24 cellular contexts compared by ENCODE assay signal in the genomic region with DNA sequence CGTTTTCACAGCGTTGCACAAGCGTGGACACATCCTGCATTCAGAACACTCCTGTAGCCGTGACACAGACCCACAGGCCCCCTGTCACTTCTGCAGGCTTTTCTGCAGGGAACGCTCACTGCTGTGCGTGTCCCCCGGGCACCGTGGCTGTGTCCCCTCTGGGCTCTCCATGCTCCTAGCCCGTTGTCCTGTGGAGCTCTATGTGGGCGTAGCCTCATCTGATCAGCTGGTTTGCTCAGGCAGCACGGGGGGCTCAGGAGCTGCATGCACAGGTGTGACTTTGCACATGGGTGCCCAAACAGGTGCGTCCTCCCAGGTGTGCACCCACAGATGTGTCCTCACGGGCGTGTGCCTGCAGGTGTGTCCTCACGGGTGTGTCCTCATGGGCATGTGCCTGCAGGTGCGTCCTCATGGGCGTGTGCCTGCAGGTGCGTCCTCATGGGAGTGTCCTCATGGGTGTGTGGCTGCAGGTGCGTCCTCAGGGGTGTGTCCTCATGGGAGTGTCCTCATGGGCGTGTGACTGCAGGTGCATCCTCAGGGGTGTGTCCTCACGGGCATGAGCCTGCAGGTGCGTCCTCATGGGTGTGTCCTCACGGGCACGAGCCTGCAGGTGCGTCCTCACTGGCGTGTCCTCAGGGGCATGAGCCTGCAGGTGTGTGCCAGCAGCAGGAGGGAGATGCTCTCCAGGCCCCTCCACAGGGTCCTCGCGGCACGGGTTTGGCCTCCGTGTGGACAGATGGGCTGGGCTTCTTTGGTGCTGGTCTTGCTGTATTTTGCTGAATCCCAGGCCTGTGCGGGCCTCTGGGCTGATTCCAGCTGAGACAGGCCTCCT. TPM values are rescaled to one million over a fixed set of nuclear protein-coding genes. Genes with fewer than 3 reads are reported as not detected.
A peak's percentile ranks its signal among the peaks of the same experiment; 100 is the strongest.
DNase-seq lines count a peak whose midpoint lies in the region; ATAC-seq, FAIRE-seq and TF ChIP-seq lines count a peak whose summit lies in the region.
"Had no signal": no experiment of that assay in that cellular context is flagged by ENCODE, and none has a peak within 500 bp of the region (broad histone marks: within the 10 kb centered on the region; RNA-seq: fewer than 3 reads in every experiment).

No MANE protein-coding gene starts in this region.

- no peak for TF ChIP-seq CTCF in GM06990 (IDR thresholded peaks at IDR 0.05; ENCODE audit: insufficient read depth, low read length, poor library complexity, severe bottlenecking)
- no peak for TF ChIP-seq CTCF in OCI-LY1 (IDR thresholded peaks at IDR 0.05; ENCODE audit: low read length)
- TF ChIP-seq CTCF in HepG2 (CRISPR knock-in tag; IDR thresholded peaks at IDR 0.05): no peak

- 96% methylated on average over 13 of the region's 31 CpGs for WGBS in HepG2 (ENCODE audit: low lambda C conversion rate)

- in situ Hi-C loops in HepG2 (cut with HindIII; ENCODE audit: extremely low pct_ligation_motif_present, low pct_unique_long_range_greater_than_20kb): no loop called here

- H3K27me3 ChIP-seq in GM06990 (replicated peaks; ENCODE audit: control insufficient read depth, insufficient read depth, low read length): no peaks in the 10 kb centered on the region
- H3K27me3 ChIP-seq in OCI-LY1 (ENCODE audit: insufficient read depth, low read length): no peaks in the 10 kb centered on the region
- no peaks in the 10 kb centered on the region for H3K27me3 ChIP-seq in HepG2 (ENCODE audit: control insufficient read depth in 1 of 2, insufficient read depth in 2 of 2, low read length in 2 of 2)

- H3K9me3 ChIP-seq in OCI-LY1 (ENCODE audit: low read length) (peaks cover 13% of the 10 kb centered on the region), HepG2 (ENCODE audit: low read length) (no peaks in the 10 kb centered on the region)
- H3K9me3 ChIP-seq: Caco-2 had no signal

- no peak for TF ChIP-seq EP300 in HepG2 (IDR thresholded peaks at IDR 0.05; ENCODE audit: low read depth in 2 of 2, low read length in 2 of 2)
- TF ChIP-seq EP300 in HepG2 (CRISPR knock-in tag; IDR thresholded peaks at IDR 0.05; ENCODE audit: borderline replicate concordance): no peak

- no peak overlapping the region for H2AFZ ChIP-seq in OCI-LY1 (ENCODE audit: low read length)
- no peak overlapping the region for H2AFZ ChIP-seq in HepG2 (ENCODE audit: low read length)

- DNase-seq in GM06990 (ENCODE audit: extremely low read depth, insufficient read length) (peak; percentile 18), NCI-H146 (lab: John Stamatoyannopoulos, UW) (peak; percentile 94), HepG2 (ENCODE audit: low spot score) (no peak), T1000 (lab: John Stamatoyannopoulos, UW) (no peak), cerebellum (ENCODE audit: low spot score) (no peak)
- DNase-seq: activated CD4-positive, alpha-beta memory T cell treated with anti-CD3 and anti-CD28 coated beads for 36 hours; activated T-cell treated with anti-CD3 and anti-CD28 coated beads, Interleukin-2, amount 50 U/mL, for 4 hours; Caco-2; hippocampal formation; islet precursor cell; mammary epithelial cell; naive thymus-derived CD4-positive, alpha-beta T cell; NCI-H2029 treated with DMSO at 0.1 percent for 48 hours; posterior cingulate gyrus; SIG-M5; stimulated activated CD4-positive, alpha-beta T cell treated with anti-CD3 and anti-CD28 coated beads, Interleukin-2, amount 100 ng/mL, for 48 hours; T-helper 17 cell had no signal

- intact Hi-C loops in HepG2 (cut with micrococcal nuclease; ENCODE audit: unreplicated experiment): no loop called here

- H3K4me2 ChIP-seq in OCI-LY1 (ENCODE audit: low read length): no peak overlapping the region
- H3K4me2 ChIP-seq in HepG2 (ENCODE audit: low read depth, low read length): no peak overlapping the region

- no TSS peak for BruUV-seq in HepG2 (replicated peaks; lab: Mats Ljungman, UMichigan)

- no peak for TF ChIP-seq RAD21 in HepG2 (CRISPR knock-in tag; IDR thresholded peaks at IDR 0.05)

- peak in 1 of 2 experiments; percentile 18; a peak in 1 of 4 replicates for TF ChIP-seq POLR2A in HepG2 (IDR thresholded peaks at IDR 0.05; ENCODE audit: insufficient read depth in 1 of 2, low read depth in 2 of 2, low read length in 2 of 2)

- ATAC-seq in HepG2: no peak
- ATAC-seq in GM19351 (IDR thresholded peaks at IDR 0.05; ENCODE audit: unreplicated experiment): no peak
- ATAC-seq: activated T-cell treated with anti-CD3 and anti-CD28 coated beads, Interleukin-2, amount 50 U/mL, for 4 hours; naive thymus-derived CD4-positive, alpha-beta T cell; T-helper 17 cell had no signal

- H3K36me3 ChIP-seq in GM06990 (ENCODE audit: control insufficient read depth, insufficient read depth, low read length): peaks cover 19% of the 10 kb centered on the region
- H3K36me3 ChIP-seq in OCI-LY1 (ENCODE audit: insufficient read depth, low read length): peaks cover 72% of the 10 kb centered on the region
- peaks cover 8 to 25% of the 10 kb centered on the region in 2 experiments for H3K36me3 ChIP-seq in HepG2 (replicated peaks in 1 of 2; ENCODE audit: control insufficient read depth in 1 of 2, insufficient read depth in 2 of 2, low read length in 2 of 2)

- H3K79me2 ChIP-seq in OCI-LY1 (ENCODE audit: insufficient read depth, low read length): peaks cover 57% of the 10 kb centered on the region
- H3K79me2 ChIP-seq in HepG2 (ENCODE audit: insufficient read depth, low read length): peaks cover 36% of the 10 kb centered on the region

- POLR2A ChIA-PET in HepG2 (lab: Yijun Ruan, JAX): no interaction called here

- H3K27ac ChIP-seq in OCI-LY1 (ENCODE audit: low read depth, low read length, poor library complexity, severe bottlenecking) (peak overlapping the region; percentile 56), HepG2 (ENCODE audit: extremely low read length, insufficient read depth, low read length) (no peak overlapping the region)
- H3K27ac ChIP-seq: coronary artery had no signal

- H3K9me2 ChIP-seq in OCI-LY1 (ENCODE audit: low read depth, low read length): no peaks in the 10 kb centered on the region

- H3F3A ChIP-seq in OCI-LY1 (ENCODE audit: insufficient read depth, low read length): peaks cover 6% of the 10 kb centered on the region; the same call in 1 of the 2 replicates

- H4K20me1 ChIP-seq in OCI-LY1 (ENCODE audit: insufficient read depth, low read length) (no peaks in the 10 kb centered on the region), HepG2 (ENCODE audit: insufficient read depth, low read length) (0 out of 2 replicates have a peak, but pooled peaks cover 3% of the 10 kb centered on the region)

- H3K4me3 ChIP-seq in GM06990 (replicated peaks; ENCODE audit: low read depth, low read length) (no peak overlapping the region), OCI-LY1 (ENCODE audit: low read depth, low read length, poor library complexity, severe bottlenecking) (no peak overlapping the region), HepG2 (replicated peaks in 1 of 3; ENCODE audit: insufficient read depth in 1 of 3, low read depth in 2 of 3, low read length in 3 of 3) (no peak overlapping the region)
- H3K4me3 ChIP-seq: coronary artery had no signal

- FAIRE-seq in HepG2 (lab: Jason Lieb, UNC): no peak
- FAIRE-seq: G401.6, GM12892, urothelium cell line had no signal

- H3K4me1 ChIP-seq in OCI-LY1 (ENCODE audit: insufficient read depth, low read length, severe bottlenecking) (no peaks in the 10 kb centered on the region), HepG2 (ENCODE audit: insufficient read depth, low read length) (no peaks in the 10 kb centered on the region)

- CTCF ChIA-PET in HepG2 (lab: Yijun Ruan, JAX; ENCODE audit: low intra/inter-chr PET ratio, low total read pairs): no interaction called here

- H3K9ac ChIP-seq in OCI-LY1 (ENCODE audit: low read length) (no peak overlapping the region), HepG2 (ENCODE audit: insufficient read depth, low read depth, low read length) (no peak overlapping the region)

RNA-seq across cellular contexts. Expression of gene MTA1, which starts 17.5 kb away (rescaled TPM):
- total RNA-seq in HepG2 (2016; rRNA removed; fragmentation: Illumina TruSeq; extraction: Trizol) (19.1 and 35.2 TPM in 2 replicates), cerebellum (58.1 TPM)
- total RNA-seq in HepG2 (2016; cell fraction: cytosol; rRNA removed; fragmentation: Illumina TruSeq; extraction: Trizol; ENCODE audit: low read depth): 56.8 and 63.0 TPM in 2 replicates
- total RNA-seq in HepG2 (2016; cell fraction: insoluble cytoplasmic fraction; rRNA removed; fragmentation: Illumina TruSeq; extraction: Trizol): 14.0 and 38.5 TPM in 2 replicates
- total RNA-seq in HepG2 (2016; cell fraction: membrane; rRNA removed; fragmentation: Illumina TruSeq; extraction: Trizol): 52.7 and 56.0 TPM in 2 replicates
- total RNA-seq in HepG2 (2016; cell fraction: nucleus; rRNA removed; fragmentation: Illumina TruSeq; extraction: Trizol): 47.2 and 51.4 TPM in 2 replicates
- polyA plus RNA-seq in HepG2 (2011; rRNA removed): 85.7 and 85.8 TPM in 2 replicates
- 39.0 and 48.4 TPM in 2 replicates for polyA plus RNA-seq in HepG2 (2011; cell fraction: cytosol; rRNA removed)
- 409 and 581 TPM in 2 replicates for polyA plus RNA-seq in HepG2 (2011; cell fraction: nucleus; rRNA removed)
- 58.3 and 62.1 TPM in 2 replicates for polyA plus RNA-seq in HepG2 (2012)
- 51.1 and 53.5 TPM in 2 replicates for polyA plus RNA-seq in HepG2 (2016; cell fraction: cytosol; fragmentation: Illumina TruSeq; extraction: Trizol; ENCODE audit: low read depth)
- polyA plus RNA-seq in HepG2 (2016; cell fraction: insoluble cytoplasmic fraction; fragmentation: Illumina TruSeq; extraction: Trizol; ENCODE audit: low read depth): 36.2 and 45.8 TPM in 2 replicates
- polyA plus RNA-seq in HepG2 (2016; cell fraction: membrane; fragmentation: Illumina TruSeq; extraction: Trizol; ENCODE audit: low read depth): 82.4 and 89.9 TPM in 2 replicates
- 244 and 255 TPM in 2 replicates for polyA plus RNA-seq in HepG2 (2016; cell fraction: nucleus; fragmentation: Illumina TruSeq; extraction: Trizol; ENCODE audit: insufficient read depth, low read depth)
- 53.3 and 73.7 TPM in 2 replicates for polyA minus RNA-seq in HepG2 (2011; rRNA and poly(A)+ RNA removed; ENCODE audit: low replicate concordance)
- 58.3 and 59.6 TPM in 2 replicates for polyA minus RNA-seq in HepG2 (2011; cell fraction: cytosol; rRNA and poly(A)+ RNA removed)
- polyA minus RNA-seq in HepG2 (2011; cell fraction: nucleus; rRNA and poly(A)+ RNA removed): 88.5 and 90.4 TPM in 2 replicates

RNA-seq across cellular contexts. Expression of gene CRIP2, which starts 37.5 kb away (rescaled TPM):
- 32.1 and 37.9 TPM in 2 replicates for total RNA-seq in HepG2 (2016; rRNA removed; fragmentation: Illumina TruSeq; extraction: Trizol)
- total RNA-seq in HepG2 (2016; cell fraction: cytosol; rRNA removed; fragmentation: Illumina TruSeq; extraction: Trizol; ENCODE audit: low read depth): 22.2 and 30.3 TPM in 2 replicates
- total RNA-seq in HepG2 (2016; cell fraction: insoluble cytoplasmic fraction; rRNA removed; fragmentation: Illumina TruSeq; extraction: Trizol): 29.1 and 37.9 TPM in 2 replicates
- 30.8 and 36.2 TPM in 2 replicates for total RNA-seq in HepG2 (2016; cell fraction: membrane; rRNA removed; fragmentation: Illumina TruSeq; extraction: Trizol)
- total RNA-seq in HepG2 (2016; cell fraction: nucleus; rRNA removed; fragmentation: Illumina TruSeq; extraction: Trizol): 14.7 and 15.4 TPM in 2 replicates
- polyA plus RNA-seq in HepG2 (2011; rRNA removed): 18.0 and 31.6 TPM in 2 replicates
- 18.1 and 57.4 TPM in 2 replicates for polyA plus RNA-seq in HepG2 (2011; cell fraction: cytosol; rRNA removed)
- polyA plus RNA-seq in HepG2 (2011; cell fraction: nucleus; rRNA removed): 37.9 and 74.0 TPM in 2 replicates
- 3.6 and 7.4 TPM in 2 replicates for polyA plus RNA-seq in HepG2 (2012)
- polyA plus RNA-seq in HepG2 (2016; cell fraction: cytosol; fragmentation: Illumina TruSeq; extraction: Trizol; ENCODE audit: low read depth): 34.0 and 41.4 TPM in 2 replicates
- 44.2 and 51.5 TPM in 2 replicates for polyA plus RNA-seq in HepG2 (2016; cell fraction: insoluble cytoplasmic fraction; fragmentation: Illumina TruSeq; extraction: Trizol; ENCODE audit: low read depth)
- polyA plus RNA-seq in HepG2 (2016; cell fraction: membrane; fragmentation: Illumina TruSeq; extraction: Trizol; ENCODE audit: low read depth): 41.2 and 43.7 TPM in 2 replicates
- polyA plus RNA-seq in HepG2 (2016; cell fraction: nucleus; fragmentation: Illumina TruSeq; extraction: Trizol; ENCODE audit: insufficient read depth, low read depth): 39.7 and 41.0 TPM in 2 replicates
- polyA minus RNA-seq in HepG2 (2011; rRNA and poly(A)+ RNA removed; ENCODE audit: low replicate concordance): 21.4 and 23.6 TPM in 2 replicates
- 8.4 and 15.7 TPM in 2 replicates for polyA minus RNA-seq in HepG2 (2011; cell fraction: cytosol; rRNA and poly(A)+ RNA removed)
- 2.2 and 7.5 TPM in 2 replicates for polyA minus RNA-seq in HepG2 (2011; cell fraction: nucleus; rRNA and poly(A)+ RNA removed)
- total RNA-seq in cerebellum: 49.7 TPM

RNA-seq across cellular contexts. Expression of gene TEX22, which starts 38.8 kb away (rescaled TPM):
- 0.27 and 0.55 TPM in 2 replicates for total RNA-seq in HepG2 (2016; rRNA removed; fragmentation: Illumina TruSeq; extraction: Trizol)
- not detected in 2 replicates for total RNA-seq in HepG2 (2016; cell fraction: cytosol; rRNA removed; fragmentation: Illumina TruSeq; extraction: Trizol; ENCODE audit: low read depth)
- not detected in 2 replicates for total RNA-seq in HepG2 (2016; cell fraction: insoluble cytoplasmic fraction; rRNA removed; fragmentation: Illumina TruSeq; extraction: Trizol)
- total RNA-seq in HepG2 (2016; cell fraction: membrane; rRNA removed; fragmentation: Illumina TruSeq; extraction: Trizol): not detected in 2 replicates
- total RNA-seq in HepG2 (2016; cell fraction: nucleus; rRNA removed; fragmentation: Illumina TruSeq; extraction: Trizol): not detected in 2 replicates
- polyA plus RNA-seq in HepG2 (2011; rRNA removed): 0.07 and 0.16 TPM in 2 replicates
- not detected in 2 replicates for polyA plus RNA-seq in HepG2 (2011; cell fraction: cytosol; rRNA removed)
- polyA plus RNA-seq in HepG2 (2011; cell fraction: nucleus; rRNA removed): 0.56 and 1.2 TPM in 2 replicates
- 0.13 and 0.23 TPM in 2 replicates for polyA plus RNA-seq in HepG2 (2012)
- polyA plus RNA-seq in HepG2 (2016; cell fraction: cytosol; fragmentation: Illumina TruSeq; extraction: Trizol; ENCODE audit: low read depth): not detected in 2 replicates
- polyA plus RNA-seq in HepG2 (2016; cell fraction: insoluble cytoplasmic fraction; fragmentation: Illumina TruSeq; extraction: Trizol; ENCODE audit: low read depth): not detected in 2 replicates
- polyA plus RNA-seq in HepG2 (2016; cell fraction: membrane; fragmentation: Illumina TruSeq; extraction: Trizol; ENCODE audit: low read depth): not detected in 2 replicates
- not detected in 2 replicates for polyA plus RNA-seq in HepG2 (2016; cell fraction: nucleus; fragmentation: Illumina TruSeq; extraction: Trizol; ENCODE audit: insufficient read depth, low read depth)
- polyA minus RNA-seq in HepG2 (2011; rRNA and poly(A)+ RNA removed; ENCODE audit: low replicate concordance): 0.16 and 0.82 TPM in 2 replicates
- polyA minus RNA-seq in HepG2 (2011; cell fraction: cytosol; rRNA and poly(A)+ RNA removed): not detected in 2 replicates
- 0.62 TPM in 1 of 2 replicates, not detected in the other for polyA minus RNA-seq in HepG2 (2011; cell fraction: nucleus; rRNA and poly(A)+ RNA removed)
- total RNA-seq in cerebellum: 1.4 TPM
- total RNA-seq: HT1080 had no signal

RNA-seq across cellular contexts. Expression of gene CRIP1, which starts 49.6 kb away (rescaled TPM):
- 53.9 and 59.7 TPM in 2 replicates for total RNA-seq in HepG2 (2016; rRNA removed; fragmentation: Illumina TruSeq; extraction: Trizol)
- total RNA-seq in HepG2 (2016; cell fraction: cytosol; rRNA removed; fragmentation: Illumina TruSeq; extraction: Trizol; ENCODE audit: low read depth): 18.2 and 27.4 TPM in 2 replicates
- 53.1 and 55.2 TPM in 2 replicates for total RNA-seq in HepG2 (2016; cell fraction: insoluble cytoplasmic fraction; rRNA removed; fragmentation: Illumina TruSeq; extraction: Trizol)
- total RNA-seq in HepG2 (2016; cell fraction: membrane; rRNA removed; fragmentation: Illumina TruSeq; extraction: Trizol): 23.1 and 27.8 TPM in 2 replicates
- total RNA-seq in HepG2 (2016; cell fraction: nucleus; rRNA removed; fragmentation: Illumina TruSeq; extraction: Trizol): 25.3 and 26.5 TPM in 2 replicates
- polyA plus RNA-seq in HepG2 (2011; rRNA removed): 59.5 and 62.2 TPM in 2 replicates
- polyA plus RNA-seq in HepG2 (2011; cell fraction: cytosol; rRNA removed): 27.8 and 82.6 TPM in 2 replicates
- polyA plus RNA-seq in HepG2 (2011; cell fraction: nucleus; rRNA removed): 47.3 and 55.5 TPM in 2 replicates
- polyA plus RNA-seq in HepG2 (2012): 46.4 and 49.2 TPM in 2 replicates
- polyA plus RNA-seq in HepG2 (2016; cell fraction: cytosol; fragmentation: Illumina TruSeq; extraction: Trizol; ENCODE audit: low read depth): 85.4 and 115 TPM in 2 replicates
- polyA plus RNA-seq in HepG2 (2016; cell fraction: insoluble cytoplasmic fraction; fragmentation: Illumina TruSeq; extraction: Trizol; ENCODE audit: low read depth): 142 and 159 TPM in 2 replicates
- 67.3 and 82.2 TPM in 2 replicates for polyA plus RNA-seq in HepG2 (2016; cell fraction: membrane; fragmentation: Illumina TruSeq; extraction: Trizol; ENCODE audit: low read depth)
- 136 and 137 TPM in 2 replicates for polyA plus RNA-seq in HepG2 (2016; cell fraction: nucleus; fragmentation: Illumina TruSeq; extraction: Trizol; ENCODE audit: insufficient read depth, low read depth)
- 24.8 and 136 TPM in 2 replicates for polyA minus RNA-seq in HepG2 (2011; rRNA and poly(A)+ RNA removed; ENCODE audit: low replicate concordance)
- polyA minus RNA-seq in HepG2 (2011; cell fraction: cytosol; rRNA and poly(A)+ RNA removed): 20.6 and 28.4 TPM in 2 replicates
- 4.7 and 11.8 TPM in 2 replicates for polyA minus RNA-seq in HepG2 (2011; cell fraction: nucleus; rRNA and poly(A)+ RNA removed)
- 0.73 TPM for total RNA-seq in cerebellum

RNA-seq across cellular contexts. Expression of gene TEDC1, which starts 53.9 kb away (rescaled TPM):
- 20.7 and 27.4 TPM in 2 replicates for total RNA-seq in HepG2 (2016; rRNA removed; fragmentation: Illumina TruSeq; extraction: Trizol)
- total RNA-seq in HepG2 (2016; cell fraction: cytosol; rRNA removed; fragmentation: Illumina TruSeq; extraction: Trizol; ENCODE audit: low read depth): 9.2 and 10.3 TPM in 2 replicates
- total RNA-seq in HepG2 (2016; cell fraction: insoluble cytoplasmic fraction; rRNA removed; fragmentation: Illumina TruSeq; extraction: Trizol): 21.2 and 28.4 TPM in 2 replicates
- total RNA-seq in HepG2 (2016; cell fraction: membrane; rRNA removed; fragmentation: Illumina TruSeq; extraction: Trizol): 12.9 and 13.8 TPM in 2 replicates
- total RNA-seq in HepG2 (2016; cell fraction: nucleus; rRNA removed; fragmentation: Illumina TruSeq; extraction: Trizol): 15.9 and 16.8 TPM in 2 replicates
- polyA plus RNA-seq in HepG2 (2011; rRNA removed): 5.7 and 7.3 TPM in 2 replicates
- 4.1 and 10.9 TPM in 2 replicates for polyA plus RNA-seq in HepG2 (2011; cell fraction: cytosol; rRNA removed)
- 20.8 and 27.4 TPM in 2 replicates for polyA plus RNA-seq in HepG2 (2011; cell fraction: nucleus; rRNA removed)
- polyA plus RNA-seq in HepG2 (2012): 4.5 and 5.0 TPM in 2 replicates
- 5.8 and 6.5 TPM in 2 replicates for polyA plus RNA-seq in HepG2 (2016; cell fraction: cytosol; fragmentation: Illumina TruSeq; extraction: Trizol; ENCODE audit: low read depth)
- 20.9 and 21.6 TPM in 2 replicates for polyA plus RNA-seq in HepG2 (2016; cell fraction: insoluble cytoplasmic fraction; fragmentation: Illumina TruSeq; extraction: Trizol; ENCODE audit: low read depth)
- 9.6 and 10.0 TPM in 2 replicates for polyA plus RNA-seq in HepG2 (2016; cell fraction: membrane; fragmentation: Illumina TruSeq; extraction: Trizol; ENCODE audit: low read depth)
- 36.1 and 37.5 TPM in 2 replicates for polyA plus RNA-seq in HepG2 (2016; cell fraction: nucleus; fragmentation: Illumina TruSeq; extraction: Trizol; ENCODE audit: insufficient read depth, low read depth)
- 12.1 and 23.1 TPM in 2 replicates for polyA minus RNA-seq in HepG2 (2011; rRNA and poly(A)+ RNA removed; ENCODE audit: low replicate concordance)
- polyA minus RNA-seq in HepG2 (2011; cell fraction: cytosol; rRNA and poly(A)+ RNA removed): 2.8 and 5.5 TPM in 2 replicates
- polyA minus RNA-seq in HepG2 (2011; cell fraction: nucleus; rRNA and poly(A)+ RNA removed): 7.3 and 9.0 TPM in 2 replicates
- total RNA-seq in cerebellum: 6.8 TPM

Comparison
In these comparisons a context has a peak if more than half of its experiments do, and no peak if none do; other contexts are left out.
1. DNase-seq: peak in GM06990 (single experiment) and NCI-H146 (single experiment); none in HepG2 (single experiment), T1000 (single experiment) and cerebellum (single experiment).